9 cellular contexts compared by ENCODE assay signal in genomic region chr22:49852898-49853894, GRCh38. TPM values are rescaled to one million over a fixed set of nuclear protein-coding genes. Genes with fewer than 3 reads are reported as not detected.
DNase-seq lines count a peak whose midpoint lies in the region; ATAC-seq and FAIRE-seq lines count a peak whose summit lies in the region.
"Had no signal": no experiment of that assay in that cellular context is flagged by ENCODE, and none has a peak within 500 bp of the region (broad histone marks: within the 10 kb centered on the region; RNA-seq: fewer than 3 reads in every experiment).

ZBED4 (plus strand) TSS chr22:49853844; CDS start chr22:49883663, 29,819 bp downstream.

- ATAC-seq in GM19043 (IDR thresholded peaks at IDR 0.05; ENCODE audit: low read depth, unreplicated experiment) (peak; percentile 69), HG03354 (IDR thresholded peaks at IDR 0.05; ENCODE audit: poor library complexity, severe bottlenecking, unreplicated experiment) (peak; percentile 76)

- FAIRE-seq in islet of Langerhans (lab: Jason Lieb, UNC): peak; percentile 38
- FAIRE-seq: colon had no signal

- DNase-seq in AG20443 (ENCODE audit: low spot score) (peak; percentile 100), NCI-H460 (ENCODE audit: extremely low read depth, low read depth) (peak; percentile 95), cerebellar cortex (ENCODE audit: low spot score) (peak; percentile 94)
- DNase-seq in activated CD4-positive, CD25-positive, alpha-beta regulatory T cell treated with anti-CD3 and anti-CD28 coated beads, Interleukin-2, amount 50 U/mL, for 72 hours: peak; percentile 100
- peak; percentile 97 to 98 for DNase-seq in stimulated activated CD4-positive, alpha-beta T cell treated with anti-CD3 and anti-CD28 coated beads, Interleukin-12 subunit alpha, Interleukin-12 subunit beta, amount 100 ng/mL, for 24 hours (ENCODE audit: low read depth in 2 of 2)

RNA-seq across cellular contexts. Expression of gene ZBED4, which starts in this region (rescaled TPM):
- total RNA-seq in NCI-H460 (2014; rRNA removed; shearing (Covaris generic)): 14.0 and 15.5 TPM in 2 replicates
- 5.4 and 6.4 TPM in 2 replicates for polyA plus RNA-seq in NCI-H460 (2014; cell fraction: nucleus; rRNA removed)

Comparison
In these comparisons a context has a peak if more than half of its experiments do, and no peak if none do; other contexts are left out.
1. Peak in every context shown above with its lines: DNase-seq and ATAC-seq.